Comparison of ENCODE assay signal across 9 cellular contexts in genomic region chr15:98799461-98799971, GRCh38.
DNase-seq lines count a peak whose midpoint lies in the region; ATAC-seq and TF ChIP-seq lines count a peak whose summit lies in the region.
"Had no signal": no experiment of that assay in that cellular context is flagged by ENCODE, and none has a peak within 500 bp of the region (broad histone marks: within the 10 kb centered on the region; RNA-seq: fewer than 3 reads in every experiment).

No MANE protein-coding gene starts in this region.

- TF ChIP-seq CTCF in WERI-Rb-1 (IDR thresholded peaks at IDR 0.05; ENCODE audit: low read depth, low read length) = no peak

- H3K9me3 ChIP-seq in WERI-Rb-1 (ENCODE audit: severe bottlenecking) (no peaks in the 10 kb centered on the region), iPS-20b (ENCODE audit: insufficient read depth, low read depth, low read length) (no peaks in the 10 kb centered on the region)

- H3K27ac ChIP-seq in WERI-Rb-1 (peak overlapping the region; percentile 71), iPS-20b (ENCODE audit: low read length) (no peak overlapping the region)

- H3K4me3 ChIP-seq in WERI-Rb-1 (ENCODE audit: low read depth, low read length) (peak overlapping the region; percentile 32), iPS-20b (ENCODE audit: low read length) (peak overlapping the region; percentile 35; the same call in 1 of the 2 replicates)

- no peaks in the 10 kb centered on the region for H3K36me3 Mint-ChIP-seq in activated CD8-positive, alpha-beta memory T cell treated with anti-CD3 and anti-CD28 coated beads, Interleukin-2, amount 10 ng/mL, durations not matched to agents 7 days and 5 days

- no peaks in the 10 kb centered on the region for H3K9me3 Mint-ChIP-seq in activated CD8-positive, alpha-beta memory T cell treated with anti-CD3 and anti-CD28 coated beads, Interleukin-2, amount 10 ng/mL, durations not matched to agents 7 days and 5 days (ENCODE audit: low read depth)
- H3K9me3 Mint-ChIP-seq: memory B cell had no signal

- H3K27me3 ChIP-seq in WERI-Rb-1 (ENCODE audit: insufficient read depth, low read depth, severe bottlenecking) (no peaks in the 10 kb centered on the region), iPS-20b (ENCODE audit: insufficient read depth, low read length) (no peaks in the 10 kb centered on the region)

- H3K27ac Mint-ChIP-seq in activated CD8-positive, alpha-beta memory T cell treated with anti-CD3 and anti-CD28 coated beads, Interleukin-2, amount 10 ng/mL, durations not matched to agents 7 days and 5 days = no peak overlapping the region
- H3K27ac Mint-ChIP-seq: memory B cell had no signal

- peaks cover 5% of the 10 kb centered on the region for H3K4me1 Mint-ChIP-seq in activated CD8-positive, alpha-beta memory T cell treated with anti-CD3 and anti-CD28 coated beads, Interleukin-2, amount 10 ng/mL, durations not matched to agents 7 days and 5 days

- peaks cover 62% of the 10 kb centered on the region for H3K4me1 ChIP-seq in iPS-20b (ENCODE audit: insufficient read depth, low read length)

- CTCF ChIA-PET in activated CD8-positive, alpha-beta memory T cell treated with anti-CD3 and anti-CD28 coated beads, Interleukin-2, amount 10 ng/mL, durations not matched to agents 7 days and 5 days (lab: Charles Lee) = no interaction called here

- ATAC-seq in HG02981 (IDR thresholded peaks at IDR 0.05; ENCODE audit: unreplicated experiment) = no peak
- no peak for ATAC-seq in activated CD8-positive, alpha-beta memory T cell treated with anti-CD3 and anti-CD28 coated beads, Interleukin-2, amount 10 ng/mL, durations not matched to agents 7 days and 5 days

- peak; percentile 9 for DNase-seq in NCI-H510A treated with DMSO at 0.1 percent for 48 hours (lab: John Stamatoyannopoulos, UW)
- no peak for DNase-seq in NCI-H510A (lab: John Stamatoyannopoulos, UW)
- DNase-seq in WERI-Rb-1 = peak; percentile 59
- peak; percentile 41 for DNase-seq in ureter (ENCODE audit: low spot score)
- no peak for DNase-seq in foreskin melanocyte
- no peak for DNase-seq in activated CD8-positive, alpha-beta memory T cell treated with anti-CD3 and anti-CD28 coated beads, Interleukin-2, amount 10 ng/mL, durations not matched to agents 7 days and 5 days

- H3K9ac ChIP-seq in iPS-20b (ENCODE audit: low read depth, low read length) = peak overlapping the region; percentile 28; the same call in 1 of the 2 replicates

- H3K4me3 Mint-ChIP-seq in activated CD8-positive, alpha-beta memory T cell treated with anti-CD3 and anti-CD28 coated beads, Interleukin-2, amount 10 ng/mL, durations not matched to agents 7 days and 5 days = no peak overlapping the region
- H3K4me3 Mint-ChIP-seq: memory B cell had no signal

- H3K36me3 ChIP-seq in WERI-Rb-1 = no peaks in the 10 kb centered on the region
- H3K36me3 ChIP-seq in iPS-20b (ENCODE audit: insufficient read depth, low read depth, low read length) = no peaks in the 10 kb centered on the region

- H3K27me3 Mint-ChIP-seq in activated CD8-positive, alpha-beta memory T cell treated with anti-CD3 and anti-CD28 coated beads, Interleukin-2, amount 10 ng/mL, durations not matched to agents 7 days and 5 days = no peaks in the 10 kb centered on the region

Comparison
In these comparisons a context has a peak if more than half of its experiments do, and no peak if none do; other contexts are left out.
1. DNase-seq: peak in NCI-H510A treated with DMSO at 0.1 percent for 48 hours (single experiment), WERI-Rb-1 (single experiment) and ureter (single experiment); none in NCI-H510A (single experiment), foreskin melanocyte (single experiment) and activated CD8-positive, alpha-beta memory T cell treated with anti-CD3 and anti-CD28 coated beads, Interleukin-2, amount 10 ng/mL, durations not matched to agents 7 days and 5 days (single experiment).